ENCODE assay signal across 8 cellular contexts in genomic region chr20:3890999-3891929, GRCh38. TPM values are rescaled to one million over a fixed set of nuclear protein-coding genes. Genes with fewer than 3 reads are reported as not detected.
DNase-seq lines count a peak whose midpoint lies in the region; ATAC-seq and TF ChIP-seq lines count a peak whose summit lies in the region.

No MANE protein-coding gene starts in this region.

- WGBS in heart left ventricle, 4 donors: 44 to 54% (median 47%) methylated on average over 16 of the region's 16 CpGs
- 22% methylated on average over 16 of the region's 16 CpGs for WGBS in right lobe of liver (ENCODE audit: insufficient coverage, low coverage, low lambda C conversion rate, missing lambda C conversion rate)

- TF ChIP-seq CTCF in heart left ventricle (IDR thresholded peaks at IDR 0.05) (no peak), ascending aorta (IDR thresholded peaks at IDR 0.05) (no peak), right lobe of liver (IDR thresholded peaks at IDR 0.05) (no peak), upper lobe of right lung (IDR thresholded peaks at IDR 0.05) (no peak)

- intact Hi-C loops in heart left ventricle (cut with DNase I): loop anchor here in 5 of 10 donors (5.0 to 10.0 kb wide), 5 partner anchors 41 to 181 kb away; partner anchors contain the start of gene RNF24 (in 1 of the 5)
- intact Hi-C loops in cardiac septum (cut with DNase I): loop anchor here (2.0 kb wide), 1 partner anchor 124 kb away; the partner anchor contains the start of gene RNF24
- intact Hi-C loops in ascending aorta (cut with DNase I): no loop called here
- intact Hi-C loops in right lobe of liver (cut with DNase I): no loop called here
- intact Hi-C loops in upper lobe of right lung (cut with DNase I): no loop called here

- peak overlapping the region in 4 of 12 donors; percentile 96 to 99 (median 98) for H3K27ac ChIP-seq in heart left ventricle
- peak overlapping the region; percentile 3 to 99 for H3K27ac ChIP-seq in ascending aorta
- peak overlapping the region in 1 of 3 donors; percentile 4 for H3K27ac ChIP-seq in right lobe of liver
- no peak overlapping the region for H3K27ac ChIP-seq in upper lobe of right lung

- H3K36me3 ChIP-seq in heart left ventricle: peaks cover 0 to 26% (median 0%) of the 10 kb centered on the region in 9 donors
- H3K36me3 ChIP-seq in ascending aorta: no peaks in the 10 kb centered on the region
- H3K36me3 ChIP-seq in right lobe of liver: no peaks in the 10 kb centered on the region
- peaks cover 7% of the 10 kb centered on the region for H3K36me3 ChIP-seq in upper lobe of right lung

- TF ChIP-seq POLR2A in heart left ventricle (IDR thresholded peaks at IDR 0.05) (no peak), right lobe of liver (IDR thresholded peaks at IDR 0.05) (no peak)

- H3K27me3 ChIP-seq in heart left ventricle (no peaks in the 10 kb centered on the region), ascending aorta (no peaks in the 10 kb centered on the region), right lobe of liver (no peaks in the 10 kb centered on the region), upper lobe of right lung (no peaks in the 10 kb centered on the region)

- ATAC-seq in heart left ventricle: no peak
- ATAC-seq in right lobe of liver: no peak
- ATAC-seq in upper lobe of right lung: no peak
- ATAC-seq in GM21737 (IDR thresholded peaks at IDR 0.05; ENCODE audit: unreplicated experiment): no peak

- H3K4me1 ChIP-seq in heart left ventricle: peaks cover 10 to 72% (median 60%) of the 10 kb centered on the region in 12 donors
- H3K4me1 ChIP-seq in ascending aorta: peaks cover 10 to 50% of the 10 kb centered on the region in 2 donors
- peaks cover 0 to 63% (median 15%) of the 10 kb centered on the region in 4 donors for H3K4me1 ChIP-seq in right lobe of liver
- H3K4me1 ChIP-seq in upper lobe of right lung: peaks cover 59% of the 10 kb centered on the region

- peak overlapping the region in 10 of 12 donors; percentile 59 to 100 (median 96) for H3K4me3 ChIP-seq in heart left ventricle
- peak overlapping the region; percentile 97 to 99 for H3K4me3 ChIP-seq in ascending aorta
- peak overlapping the region in 2 of 3 donors; percentile 75 to 91 for H3K4me3 ChIP-seq in right lobe of liver
- H3K4me3 ChIP-seq in upper lobe of right lung: peak overlapping the region; percentile 84

- DNase-seq in heart left ventricle (no peak), cardiac septum (ENCODE audit: low spot score) (no peak), ascending aorta (ENCODE audit: low spot score in 2 of 2) (no peak), right lobe of liver (peak in 1 of 3 donors; percentile 19), upper lobe of right lung (peak; percentile 18), OCI-M1 (lab: John Stamatoyannopoulos, UW) (no peak), GM03348 (ENCODE audit: low spot score) (no peak)

- H3K9me3 ChIP-seq in heart left ventricle (no peaks in the 10 kb centered on the region), ascending aorta (no peaks in the 10 kb centered on the region), right lobe of liver (no peaks in the 10 kb centered on the region), upper lobe of right lung (no peaks in the 10 kb centered on the region)

RNA-seq across cellular contexts. Expression of gene PANK2, which starts 2.1 kb away (rescaled TPM):
- 10 to 100 TPM; 15.9 to 28.9 (median 18.1) TPM for total RNA-seq in heart left ventricle
- 10 to 100 TPM; 13.9 to 24.2 TPM for polyA plus RNA-seq in heart left ventricle
- 21.5 TPM for total RNA-seq in cardiac septum
- total RNA-seq in ascending aorta: 81.1 TPM
- total RNA-seq in right lobe of liver: 10 to 100 TPM; 13.0 to 17.8 (median 13.8) TPM
- total RNA-seq in upper lobe of right lung: 37.6 TPM

RNA-seq across cellular contexts. Expression of gene MAVS, which starts 44.6 kb away (rescaled TPM):
- total RNA-seq in heart left ventricle (10 to 100 TPM; 32.5 to 74.0 (median 43.3) TPM), cardiac septum (39.5 TPM), ascending aorta (35.2 TPM), right lobe of liver (10 to 100 TPM; 10.1 to 20.4 (median 17.0) TPM), upper lobe of right lung (41.5 TPM)
- polyA plus RNA-seq in heart left ventricle: 10 to 100 TPM; 41.8 to 49.6 TPM
